In genomic region chr16:57000271-57001025, GRCh38 we compare ENCODE assay signal across 1 cellular context.
TF ChIP-seq lines count a peak whose summit lies in the region.

No MANE protein-coding gene starts in this region.

TF ChIP-seq in HCT116, 20 proteins besides CTCF, POLR2A, EP300 and RAD21 (continued from another document):
- TF ChIP-seq CBX3 (IDR thresholded peaks at IDR 0.05; ENCODE audit: low read depth) (no peak), MAX (IDR thresholded peaks at IDR 0.05) (no peak)
